11 cellular contexts compared by ENCODE assay signal in the genomic region with DNA sequence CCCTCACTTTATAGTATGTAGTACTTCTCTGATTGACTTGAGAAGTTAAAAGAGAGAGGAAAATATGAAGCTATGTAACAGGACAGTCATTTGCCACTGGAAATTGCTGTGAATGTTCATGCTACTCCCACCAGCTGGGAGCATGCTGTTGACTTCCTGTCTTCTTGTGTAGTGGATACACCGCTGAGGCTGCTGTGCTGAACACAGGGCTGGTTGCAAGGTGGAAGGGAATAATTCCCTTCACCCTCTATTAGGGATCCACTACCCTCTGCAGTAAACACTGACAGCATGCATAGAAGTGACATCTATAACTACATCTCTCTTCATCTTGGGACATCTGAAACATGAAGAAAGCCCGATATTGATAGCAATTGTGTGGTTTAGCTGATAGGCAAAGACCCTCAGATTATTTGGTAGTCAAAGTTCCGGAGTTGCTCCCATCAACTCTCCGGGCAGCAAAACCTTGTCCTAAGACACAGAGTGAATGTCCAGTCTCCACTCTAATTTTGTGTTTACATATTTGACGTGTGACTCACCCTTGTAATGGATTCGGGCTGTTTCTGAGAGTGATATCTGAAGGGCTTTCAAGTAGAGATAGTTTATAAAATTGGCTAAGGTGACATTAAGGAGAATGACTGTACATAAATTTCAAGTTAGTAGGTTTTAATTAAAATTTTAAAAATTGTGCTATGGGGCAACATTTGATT.
DNase-seq lines count a peak whose midpoint lies in the region; ATAC-seq, FAIRE-seq and TF ChIP-seq lines count a peak whose summit lies in the region.
"Had no signal": no experiment of that assay in that cellular context is flagged by ENCODE, and none has a peak within 500 bp of the region (broad histone marks: within the 10 kb centered on the region; RNA-seq: fewer than 3 reads in every experiment).

No MANE protein-coding gene starts in this region.

- CTCF ChIA-PET in endothelial cell of umbilical vein (lab: Charles Lee) = no interaction called here

- FAIRE-seq in HTR-8/SVneo (lab: Jason Lieb, UNC) (no peak), endothelial cell of umbilical vein (lab: Jason Lieb, UNC) (no peak)

- DNase-seq in Caki2 (ENCODE audit: low read depth) (peak; percentile 16), HTR-8/SVneo (ENCODE audit: insufficient read length, low spot score) (peak; percentile 44), endothelial cell of umbilical vein (ENCODE audit: low read depth, low spot score) (no peak), mucosa of descending colon (no peak), uterus (no peak), D341Med (ENCODE audit: low spot score) (no peak)
- DNase-seq: dorsolateral prefrontal cortex, NCI-H1694 treated with DMSO at 0.1 percent for 48 hours, T-helper 17 cell had no signal

- dilution Hi-C loops in endothelial cell of umbilical vein (cut with MboI; ENCODE audit: extremely low pct_ligation_motif_present, low sequenced_read_pairs) = no loop called here

- H3K4me1 ChIP-seq in endothelial cell of umbilical vein (ENCODE audit: control insufficient read depth, extremely low read depth, insufficient read depth, low read length) (no peaks in the 10 kb centered on the region), mucosa of descending colon (ENCODE audit: low read depth) (no peaks in the 10 kb centered on the region), uterus (no peaks in the 10 kb centered on the region)

- no peak for TF ChIP-seq POLR2A in endothelial cell of umbilical vein (IDR thresholded peaks at IDR 0.05; ENCODE audit: low read depth, low read length)
- no peak for TF ChIP-seq POLR2A in uterus (IDR thresholded peaks at IDR 0.05)

- no peak overlapping the region for H3K27ac ChIP-seq in endothelial cell of umbilical vein (ENCODE audit: insufficient read depth, low read depth, low read length)
- H3K27ac ChIP-seq in uterus = no peak overlapping the region
- H3K27ac ChIP-seq: dorsolateral prefrontal cortex had no signal

- POLR2A ChIA-PET in endothelial cell of umbilical vein (lab: Charles Lee) = no interaction called here

- no peak overlapping the region for H3K4me2 ChIP-seq in endothelial cell of umbilical vein (ENCODE audit: insufficient read depth, low read length)

- H3K36me3 ChIP-seq in endothelial cell of umbilical vein (ENCODE audit: control insufficient read depth in 2 of 2, extremely low read depth in 1 of 2, insufficient read depth in 2 of 2, low read length in 2 of 2) = no peaks in the 10 kb centered on the region
- H3K36me3 ChIP-seq in mucosa of descending colon (ENCODE audit: low read depth) = no peaks in the 10 kb centered on the region
- no peaks in the 10 kb centered on the region for H3K36me3 ChIP-seq in uterus

- no TSS peak for BruUV-seq in endothelial cell of umbilical vein (replicated peaks; lab: Mats Ljungman, UMichigan)

- ATAC-seq in mucosa of descending colon = peak; percentile 16
- ATAC-seq in GM18873 (IDR thresholded peaks at IDR 0.05; ENCODE audit: low FRiP score, unreplicated experiment) = no peak
- no peak for ATAC-seq in GM18511 (IDR thresholded peaks at IDR 0.05; ENCODE audit: unreplicated experiment)
- ATAC-seq: T-helper 17 cell had no signal

- intact Hi-C loops in endothelial cell of umbilical vein (cut with micrococcal nuclease) (loop anchor here (10.0 kb wide), 1 partner anchor 65 kb away; no protein-coding TSS in a partner anchor), mucosa of descending colon (cut with DNase I, micrococcal nuclease) (no loop called here), uterus (cut with DNase I; ENCODE audit: low total_unique reads) (no loop called here)

- H3K4me3 ChIP-seq in endothelial cell of umbilical vein (replicated peaks in 1 of 3; ENCODE audit: insufficient read depth in 1 of 3, low read depth in 1 of 3, low read length in 3 of 3) (no peak overlapping the region), mucosa of descending colon (no peak overlapping the region), uterus (no peak overlapping the region)
- H3K4me3 ChIP-seq: dorsolateral prefrontal cortex had no signal

- H3K9me3 ChIP-seq in endothelial cell of umbilical vein (replicated peaks; ENCODE audit: control insufficient read depth, insufficient read depth, low read length) (no peaks in the 10 kb centered on the region), mucosa of descending colon (no peaks in the 10 kb centered on the region), uterus (no peaks in the 10 kb centered on the region)

- in situ Hi-C loops in Caki2 (cut with HindIII; ENCODE audit: low pct_unique_long_range_greater_than_20kb, low sequenced_read_pairs) = no loop called here

- H3K9me1 ChIP-seq in endothelial cell of umbilical vein (replicated peaks; ENCODE audit: control insufficient read depth, extremely low read depth, insufficient read depth, low read length) = no peaks in the 10 kb centered on the region

- no peak for TF ChIP-seq CTCF in endothelial cell of umbilical vein (IDR thresholded peaks at IDR 0.05; ENCODE audit: extremely low read depth in 1 of 2, insufficient read depth in 1 of 2, low read depth in 1 of 2, low read length in 2 of 2)
- no peak for TF ChIP-seq CTCF in mucosa of descending colon (IDR thresholded peaks at IDR 0.05)
- no peak for TF ChIP-seq CTCF in uterus (IDR thresholded peaks at IDR 0.05)

- H3K79me2 ChIP-seq in endothelial cell of umbilical vein (ENCODE audit: control insufficient read depth, insufficient read depth, low read length) = no peaks in the 10 kb centered on the region

- H4K20me1 ChIP-seq in endothelial cell of umbilical vein (replicated peaks; ENCODE audit: control insufficient read depth, extremely low read depth, insufficient read depth, low read length) = no peaks in the 10 kb centered on the region

- H3K27me3 ChIP-seq in endothelial cell of umbilical vein (ENCODE audit: control insufficient read depth in 2 of 2, insufficient read depth in 2 of 2, low read length in 2 of 2) = no peaks in the 10 kb centered on the region
- H3K27me3 ChIP-seq in uterus = no peaks in the 10 kb centered on the region

- no peak overlapping the region for H3K9ac ChIP-seq in endothelial cell of umbilical vein (replicated peaks; ENCODE audit: extremely low read depth, insufficient read depth, low read length)

- H2AFZ ChIP-seq in endothelial cell of umbilical vein (ENCODE audit: low read depth, low read length) = no peak overlapping the region

TF ChIP-seq in endothelial cell of umbilical vein, 7 proteins besides CTCF, POLR2A, EP300 and RAD21:
- TF ChIP-seq EZH2 (IDR thresholded peaks at IDR 0.05; ENCODE audit: borderline replicate concordance, low read depth, low read length, severe bottlenecking) (no peak), FOS (IDR thresholded peaks at IDR 0.05; ENCODE audit: borderline replicate concordance, insufficient read depth, low read length) (peak; percentile 13)

Comparison
In these comparisons a context has a peak if more than half of its experiments do, and no peak if none do; other contexts are left out.
1. DNase-seq: peak in Caki2 (single experiment) and HTR-8/SVneo (single experiment); none in endothelial cell of umbilical vein (single experiment), mucosa of descending colon (0 of 3), uterus (0 of 2) and D341Med (single experiment).